Comparison of ENCODE assay signal across 6 cellular contexts in genomic region chr20:62367483-62368302, GRCh38. TPM values are rescaled to one million over a fixed set of nuclear protein-coding genes. Genes with fewer than 3 reads are reported as not detected.
DNase-seq lines count a peak whose midpoint lies in the region; ATAC-seq and TF ChIP-seq lines count a peak whose summit lies in the region.

No MANE protein-coding gene starts in this region.

- POLR2A ChIA-PET in activated CD4-positive, alpha-beta memory T cell treated with anti-CD3 and anti-CD28 coated beads, Interleukin-2, amount 10 ng/mL, durations not matched to agents 7 days and 5 days (lab: Charles Lee): interaction anchor here (0.9 kb wide), 1 partner anchor 19 kb away, joined by 3 read pairs; the partner anchor contains the start of gene RPS21
- POLR2A ChIA-PET in activated CD4-positive, alpha-beta memory T cell treated with anti-CD3 and anti-CD28 coated beads for 36 hours (lab: Charles Lee): interaction anchor here (1.0 kb wide), 1 partner anchor 14 kb away, joined by 3 read pairs; no protein-coding TSS in a partner anchor

- peaks cover 22% of the 10 kb centered on the region for H3K27me3 Mint-ChIP-seq in activated CD4-positive, alpha-beta memory T cell treated with anti-CD3 and anti-CD28 coated beads, Interleukin-2, amount 10 ng/mL, durations not matched to agents 7 days and 5 days
- peaks cover 24% of the 10 kb centered on the region for H3K27me3 Mint-ChIP-seq in activated CD4-positive, alpha-beta memory T cell treated with anti-CD3 and anti-CD28 coated beads for 36 hours
- no peaks in the 10 kb centered on the region for H3K27me3 Mint-ChIP-seq in chondrocyte (ENCODE audit: low read depth)
- no peaks in the 10 kb centered on the region for H3K27me3 Mint-ChIP-seq in progenitor cell of endocrine pancreas

- TF ChIP-seq CTCF in chondrocyte (IDR thresholded peaks at IDR 0.05): no peak
- no peak for TF ChIP-seq CTCF in progenitor cell of endocrine pancreas (IDR thresholded peaks at IDR 0.05; ENCODE audit: unreplicated experiment)

- ATAC-seq in HG03442 (IDR thresholded peaks at IDR 0.05; ENCODE audit: unreplicated experiment): no peak
- ATAC-seq in GM21528 (IDR thresholded peaks at IDR 0.05; ENCODE audit: low FRiP score, unreplicated experiment): no peak

- H3K4me3 Mint-ChIP-seq in activated CD4-positive, alpha-beta memory T cell treated with anti-CD3 and anti-CD28 coated beads, Interleukin-2, amount 10 ng/mL, durations not matched to agents 7 days and 5 days: peak overlapping the region; percentile 39
- H3K4me3 Mint-ChIP-seq in activated CD4-positive, alpha-beta memory T cell treated with anti-CD3 and anti-CD28 coated beads for 36 hours: no peak overlapping the region
- H3K4me3 Mint-ChIP-seq in chondrocyte (ENCODE audit: unreplicated experiment) (peak overlapping the region; percentile 64), progenitor cell of endocrine pancreas (ENCODE audit: low read depth) (peak overlapping the region; percentile 69)

- intact Hi-C loops in activated CD4-positive, alpha-beta memory T cell treated with anti-CD3 and anti-CD28 coated beads for 36 hours (cut with micrococcal nuclease): no loop called here

- no peak overlapping the region for H3K27ac Mint-ChIP-seq in activated CD4-positive, alpha-beta memory T cell treated with anti-CD3 and anti-CD28 coated beads, Interleukin-2, amount 10 ng/mL, durations not matched to agents 7 days and 5 days
- H3K27ac Mint-ChIP-seq in activated CD4-positive, alpha-beta memory T cell treated with anti-CD3 and anti-CD28 coated beads for 36 hours: no peak overlapping the region
- H3K27ac Mint-ChIP-seq in chondrocyte (ENCODE audit: unreplicated experiment): no peak overlapping the region
- H3K27ac Mint-ChIP-seq in progenitor cell of endocrine pancreas: peak overlapping the region; percentile 78

- DNase-seq in activated CD4-positive, alpha-beta memory T cell treated with anti-CD3 and anti-CD28 coated beads, Interleukin-2, amount 10 ng/mL, durations not matched to agents 7 days and 5 days: no peak
- DNase-seq in activated CD4-positive, alpha-beta memory T cell treated with anti-CD3 and anti-CD28 coated beads for 36 hours: no peak
- DNase-seq in chondrocyte (ENCODE audit: low spot score): no peak
- no peak for DNase-seq in progenitor cell of endocrine pancreas (ENCODE audit: low spot score, unreplicated experiment)

- no peaks in the 10 kb centered on the region for H3K36me3 Mint-ChIP-seq in activated CD4-positive, alpha-beta memory T cell treated with anti-CD3 and anti-CD28 coated beads, Interleukin-2, amount 10 ng/mL, durations not matched to agents 7 days and 5 days (ENCODE audit: low read depth)
- H3K36me3 Mint-ChIP-seq in activated CD4-positive, alpha-beta memory T cell treated with anti-CD3 and anti-CD28 coated beads for 36 hours: no peaks in the 10 kb centered on the region
- H3K36me3 Mint-ChIP-seq in chondrocyte (ENCODE audit: low read depth): no peaks in the 10 kb centered on the region
- H3K36me3 Mint-ChIP-seq in progenitor cell of endocrine pancreas (ENCODE audit: insufficient read depth): no peaks in the 10 kb centered on the region

- H3K9me3 Mint-ChIP-seq in activated CD4-positive, alpha-beta memory T cell treated with anti-CD3 and anti-CD28 coated beads, Interleukin-2, amount 10 ng/mL, durations not matched to agents 7 days and 5 days: no peaks in the 10 kb centered on the region
- no peaks in the 10 kb centered on the region for H3K9me3 Mint-ChIP-seq in activated CD4-positive, alpha-beta memory T cell treated with anti-CD3 and anti-CD28 coated beads for 36 hours
- no peaks in the 10 kb centered on the region for H3K9me3 Mint-ChIP-seq in chondrocyte (ENCODE audit: low read depth)
- H3K9me3 Mint-ChIP-seq in progenitor cell of endocrine pancreas (ENCODE audit: low read depth): no peaks in the 10 kb centered on the region

- peaks cover 4% of the 10 kb centered on the region for H3K4me1 Mint-ChIP-seq in activated CD4-positive, alpha-beta memory T cell treated with anti-CD3 and anti-CD28 coated beads, Interleukin-2, amount 10 ng/mL, durations not matched to agents 7 days and 5 days
- peaks cover 2% of the 10 kb centered on the region for H3K4me1 Mint-ChIP-seq in activated CD4-positive, alpha-beta memory T cell treated with anti-CD3 and anti-CD28 coated beads for 36 hours (ENCODE audit: low read depth)
- H3K4me1 Mint-ChIP-seq in chondrocyte (ENCODE audit: low read depth) (peaks cover 55% of the 10 kb centered on the region), progenitor cell of endocrine pancreas (ENCODE audit: low read depth) (peaks cover 26% of the 10 kb centered on the region)

- CTCF ChIA-PET in activated CD4-positive, alpha-beta memory T cell treated with anti-CD3 and anti-CD28 coated beads, Interleukin-2, amount 10 ng/mL, durations not matched to agents 7 days and 5 days (lab: Charles Lee): interaction anchor here (3.0 kb wide), 1 partner anchor 15 kb away, joined by 8 read pairs; no protein-coding TSS in a partner anchor
- CTCF ChIA-PET in activated CD4-positive, alpha-beta memory T cell treated with anti-CD3 and anti-CD28 coated beads for 36 hours (lab: Charles Lee): interaction anchor here (0.9 to 2.2 kb wide), 5 partner anchors 15 to 533 kb away, joined by 3 to 15 read pairs (median 4); no protein-coding TSS in a partner anchor

RNA-seq across cellular contexts. Expression of gene LAMA5, which starts 0.6 kb away (rescaled TPM):
- total RNA-seq in activated CD4-positive, alpha-beta memory T cell treated with anti-CD3 and anti-CD28 coated beads, Interleukin-2, amount 10 ng/mL, durations not matched to agents 7 days and 5 days: under 1 TPM; 0.33 to 0.63 TPM
- 1 to 10 TPM in 1 of 2 experiments, under 1 TPM in 1; 0.78 to 1.1 TPM for total RNA-seq in activated CD4-positive, alpha-beta memory T cell treated with anti-CD3 and anti-CD28 coated beads for 36 hours
- total RNA-seq in chondrocyte (156 to 368 TPM (median 355 TPM) in 3 replicates), progenitor cell of endocrine pancreas (248 and 252 TPM in 2 replicates)

RNA-seq across cellular contexts. Expression of gene RPS21, which starts 19.2 kb away (rescaled TPM):
- total RNA-seq in activated CD4-positive, alpha-beta memory T cell treated with anti-CD3 and anti-CD28 coated beads, Interleukin-2, amount 10 ng/mL, durations not matched to agents 7 days and 5 days: 1,000 to 10,000 TPM; 1,751 to 1,764 TPM
- 1,000 to 10,000 TPM; 2,488 to 2,529 TPM for total RNA-seq in activated CD4-positive, alpha-beta memory T cell treated with anti-CD3 and anti-CD28 coated beads for 36 hours
- total RNA-seq in chondrocyte: 830 to 911 TPM (median 873 TPM) in 3 replicates
- total RNA-seq in progenitor cell of endocrine pancreas: 1,160 and 1,251 TPM in 2 replicates

RNA-seq across cellular contexts. Expression of gene CABLES2, which starts 39.4 kb away (rescaled TPM):
- total RNA-seq in activated CD4-positive, alpha-beta memory T cell treated with anti-CD3 and anti-CD28 coated beads, Interleukin-2, amount 10 ng/mL, durations not matched to agents 7 days and 5 days: 10 to 100 TPM; 13.2 to 13.7 TPM
- 1 to 10 TPM; 7.8 to 8.2 TPM for total RNA-seq in activated CD4-positive, alpha-beta memory T cell treated with anti-CD3 and anti-CD28 coated beads for 36 hours
- 6.4 to 7.8 TPM (median 6.5 TPM) in 3 replicates for total RNA-seq in chondrocyte
- total RNA-seq in progenitor cell of endocrine pancreas: 20.4 and 21.7 TPM in 2 replicates

RNA-seq across cellular contexts. Expression of gene RBBP8NL, which starts 59.6 kb away (rescaled TPM):
- not detected for total RNA-seq in activated CD4-positive, alpha-beta memory T cell treated with anti-CD3 and anti-CD28 coated beads, Interleukin-2, amount 10 ng/mL, durations not matched to agents 7 days and 5 days
- not detected for total RNA-seq in activated CD4-positive, alpha-beta memory T cell treated with anti-CD3 and anti-CD28 coated beads for 36 hours
- total RNA-seq in chondrocyte (not detected in 3 replicates), progenitor cell of endocrine pancreas (14.4 and 17.5 TPM in 2 replicates)

Comparison
In these comparisons a context has a peak if more than half of its experiments do, and no peak if none do; other contexts are left out.
1. RNA of gene LAMA5, which starts 0.6 kb away (total RNA-seq): 156 to 368 TPM in chondrocyte and 248 to 252 TPM in progenitor cell of endocrine pancreas; 0.78 to 1.1 TPM in activated CD4-positive, alpha-beta memory T cell treated with anti-CD3 and anti-CD28 coated beads for 36 hours and 0.33 to 0.63 TPM in activated CD4-positive, alpha-beta memory T cell treated with anti-CD3 and anti-CD28 coated beads, Interleukin-2, amount 10 ng/mL, durations not matched to agents 7 days and 5 days; every median in the first group is over 10 times any median in the second.